Comparison of ENCODE assay signal across 30 cellular contexts in the genomic region with DNA sequence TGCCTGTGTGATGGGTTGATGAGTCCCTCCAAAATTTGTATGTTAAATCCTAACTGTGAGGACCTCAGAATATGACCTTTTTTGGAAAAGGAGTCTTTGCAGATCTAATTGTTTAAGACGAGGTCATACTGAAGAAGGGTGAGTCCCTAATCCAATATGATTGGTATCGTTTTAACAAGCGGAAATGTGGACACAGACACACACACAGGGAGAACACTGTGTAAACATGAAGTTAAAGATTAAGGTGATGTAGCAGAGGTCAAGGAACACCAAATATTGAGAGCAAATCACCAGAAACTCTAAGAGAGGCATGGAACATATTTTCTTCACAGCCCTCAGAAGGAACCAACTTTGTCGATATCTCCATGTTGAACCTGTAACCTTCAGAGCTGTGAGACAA.
"Had no signal": no experiment of that assay in that cellular context is flagged by ENCODE, and none has a peak within 500 bp of the region (broad histone marks: within the 10 kb centered on the region; RNA-seq: fewer than 3 reads in every experiment).

No MANE protein-coding gene starts in this region.

- H3K27me3 ChIP-seq: ascending aorta, cardiac muscle cell had no signal

- H3K27ac ChIP-seq: ascending aorta, cardiac muscle cell, WERI-Rb-1 had no signal

- DNase-seq: activated CD4-positive, alpha-beta memory T cell treated with anti-CD3 and anti-CD28 coated beads, Interleukin-2, amount 10 ng/mL, durations not matched to agents 7 days and 5 days; activated CD4-positive, alpha-beta T cell treated with anti-CD3 and anti-CD28 coated beads for 1 hour; activated CD4-positive, alpha-beta T cell treated with anti-CD3 and anti-CD28 coated beads for 36 hours; activated CD4-positive, alpha-beta T cell treated with anti-CD3 and anti-CD28 coated beads for 48 hours; activated CD4-positive, alpha-beta T cell treated with anti-CD3 and anti-CD28 coated beads, Interleukin-2, amount 10 ng/mL, durations not matched to agents 7 days and 5 days; activated CD4-positive, alpha-beta T cell treated with anti-CD3 and anti-CD28 coated beads, Interleukin-2, amount 50 U/mL, for 48 hours; activated CD4-positive, CD25-positive, alpha-beta regulatory T cell; activated CD8-positive, alpha-beta memory T cell treated with anti-CD3 and anti-CD28 coated beads for 24 hours; activated CD8-positive, alpha-beta memory T cell treated with anti-CD3 and anti-CD28 coated beads, Interleukin-2, amount 10 ng/mL, durations not matched to agents 7 days and 5 days; activated CD8-positive, alpha-beta memory T cell treated with anti-CD3 and anti-CD28 coated beads, Interleukin-2, amount 50 U/mL, for 48 hours; activated CD8-positive, alpha-beta T cell treated with anti-CD3 and anti-CD28 coated beads, Interleukin-2, amount 10 ng/mL, durations not matched to agents 7 days and 5 days; activated effector memory CD4-positive, alpha-beta T cell treated with Interleukin-2 at 50 U/mL for 16 hours; activated gamma-delta T cell; activated naive CD4-positive, alpha-beta T cell treated with anti-CD3 and anti-CD28 coated beads, Interleukin-2, amount 10 ng/mL, durations not matched to agents 7 days and 5 days; activated naive CD4-positive, alpha-beta T cell treated with Interleukin-2 at 50 U/mL for 16 hours; activated naive CD8-positive, alpha-beta T cell treated with anti-CD3 and anti-CD28 coated beads, Interleukin-2, amount 10 ng/mL, durations not matched to agents 7 days and 5 days; activated naive CD8-positive, alpha-beta T cell treated with anti-CD3 and anti-CD28 coated beads, Interleukin-2, amount 50 U/mL, for 24 hours; activated T-cell treated with anti-CD3 and anti-CD28 coated beads, Interleukin-2, amount 50 U/mL, for 24 hours; activated T-cell treated with anti-CD3 and anti-CD28 coated beads, Interleukin-2, amount 50 U/mL, for 48 hours; amygdala; anterior cingulate cortex; caudate nucleus; cerebellar nuclear complex; T-helper 2 cell; T-helper 9 cell; WERI-Rb-1 had no signal

- H3K36me3 ChIP-seq: ascending aorta, cardiac muscle cell, WERI-Rb-1 had no signal

- H3K4me1 ChIP-seq: ascending aorta had no signal

- ATAC-seq: activated CD4-positive, alpha-beta T cell treated with anti-CD3 and anti-CD28 coated beads for 36 hours; activated CD4-positive, CD25-positive, alpha-beta regulatory T cell treated with anti-CD3 and anti-CD28 coated beads, Interleukin-2, amount 50 U/mL, for 24 hours; activated CD8-positive, alpha-beta memory T cell treated with anti-CD3 and anti-CD28 coated beads, Interleukin-2, amount 10 ng/mL, durations not matched to agents 7 days and 5 days; activated CD8-positive, alpha-beta T cell treated with anti-CD3 and anti-CD28 coated beads, Interleukin-2, amount 10 ng/mL, durations not matched to agents 7 days and 5 days; activated naive CD8-positive, alpha-beta T cell treated with anti-CD3 and anti-CD28 coated beads, Interleukin-2, amount 50 U/mL, for 24 hours; WTC11 had no signal

- H3K4me3 ChIP-seq: ascending aorta, cardiac muscle cell had no signal

- H3K9me3 ChIP-seq: ascending aorta had no signal
